Comparison of ENCODE assay signal across 16 cellular contexts in genomic region chr1:94954292-94955220, GRCh38. TPM values are rescaled to one million over a fixed set of nuclear protein-coding genes. Genes with fewer than 3 reads are reported as not detected.
A peak's percentile ranks its signal among the peaks of the same experiment; 100 is the strongest.
DNase-seq lines count a peak whose midpoint lies in the region; ATAC-seq and TF ChIP-seq lines count a peak whose summit lies in the region.
"Had no signal": no experiment of that assay in that cellular context is flagged by ENCODE, and none has a peak within 500 bp of the region (broad histone marks: within the 10 kb centered on the region; RNA-seq: fewer than 3 reads in every experiment).

No MANE protein-coding gene starts in this region.

- H3K4ac ChIP-seq in neuronal stem cell (ENCODE audit: low read length), result no peak overlapping the region

- H3K23ac ChIP-seq in neuronal stem cell (ENCODE audit: low read depth, low read length, poor library complexity), result no peak overlapping the region

- DNase-seq in Right ventricle myocardium inferior (ENCODE audit: missing footprints), result no peak
- DNase-seq in cardiac septum (ENCODE audit: low spot score), result no peak
- DNase-seq in left ventricle myocardium superior, result no peak
- DNase-seq in neuronal stem cell (ENCODE audit: low spot score), result peak; percentile 51
- no peak for DNase-seq in GM19240 (ENCODE audit: insufficient read length, low spot score)
- DNase-seq in breast epithelium (ENCODE audit: low spot score in 2 of 2), result no peak
- DNase-seq: activated CD4-positive, alpha-beta T cell treated with anti-CD3 and anti-CD28 coated beads, Interleukin-2, amount 50 U/mL, for 48 hours; head of caudate nucleus; left colon; MG63; NCI-H1694 treated with DMSO at 0.1 percent for 48 hours had no signal

- H3K79me1 ChIP-seq in neuronal stem cell (ENCODE audit: low read depth, low read length), result no peaks in the 10 kb centered on the region

- H2AK5ac ChIP-seq in neuronal stem cell (ENCODE audit: low read depth, low read length), result no peak overlapping the region

- H3K4me3 ChIP-seq in neuronal stem cell (ENCODE audit: low read length in 2 of 2), result peak overlapping the region in 1 of 2 donors; percentile 1
- H3K4me3 ChIP-seq in breast epithelium, result no peak overlapping the region
- H3K4me3 ChIP-seq: MG63, prostate gland, thoracic aorta had no signal

- H3K36me3 ChIP-seq in neuronal stem cell (replicated peaks in 1 of 2; ENCODE audit: control insufficient read depth in 2 of 2, insufficient read depth in 2 of 2, low read length in 2 of 2) (no peaks in the 10 kb centered on the region), breast epithelium (no peaks in the 10 kb centered on the region)
- H3K36me3 ChIP-seq: MG63, prostate gland, thoracic aorta had no signal

- H3K4me1 ChIP-seq in neuronal stem cell (ENCODE audit: control insufficient read depth in 2 of 2, insufficient read depth in 1 of 2, low read depth in 1 of 2, low read length in 2 of 2) (peaks cover 10 to 15% of the 10 kb centered on the region in 2 donors), breast epithelium (no peaks in the 10 kb centered on the region)
- H3K4me1 ChIP-seq: prostate gland had no signal

- intact Hi-C loops in Right ventricle myocardium inferior (cut with DNase I) (no loop called here), cardiac septum (cut with DNase I) (loop anchor here (2.0 kb wide), 1 partner anchor 28 kb away; the partner anchor contains the start of gene CNN3), left ventricle myocardium superior (cut with micrococcal nuclease) (no loop called here), breast epithelium (cut with DNase I; ENCODE audit: low total_unique reads) (no loop called here)

- TF ChIP-seq CTCF in breast epithelium (IDR thresholded peaks at IDR 0.05), result no peak

- no peak for TF ChIP-seq POLR2A in breast epithelium (IDR thresholded peaks at IDR 0.05)

- H3K27me3 ChIP-seq in neuronal stem cell (ENCODE audit: control insufficient read depth in 3 of 3, insufficient read depth in 3 of 3, low read depth in 1 of 3, low read length in 3 of 3) (no peaks in the 10 kb centered on the region), breast epithelium (no peaks in the 10 kb centered on the region)
- H3K27me3 ChIP-seq: MG63 had no signal

- no peak overlapping the region for H2BK5ac ChIP-seq in neuronal stem cell (ENCODE audit: low read length)

- no peak overlapping the region for H3K18ac ChIP-seq in neuronal stem cell (ENCODE audit: low read length)

- H4K8ac ChIP-seq in neuronal stem cell (ENCODE audit: low read depth, low read length), result no peak overlapping the region

- H3K14ac ChIP-seq in neuronal stem cell (ENCODE audit: low read length), result no peak overlapping the region

- no peak overlapping the region for H3K9ac ChIP-seq in neuronal stem cell (ENCODE audit: low read depth, low read length, poor library complexity)

- H2BK120ac ChIP-seq in neuronal stem cell (ENCODE audit: low read depth, low read length), result no peak overlapping the region

- H3K4me2 ChIP-seq in neuronal stem cell (ENCODE audit: insufficient read depth, low read length, poor library complexity, severe bottlenecking), result no peak overlapping the region

- H2BK15ac ChIP-seq in neuronal stem cell (ENCODE audit: low read length), result no peak overlapping the region

- H3K27ac ChIP-seq in neuronal stem cell (replicated peaks; ENCODE audit: low read length) (peak overlapping the region; percentile 3), breast epithelium (peak overlapping the region in 1 of 2 donors; percentile 49)

- peak overlapping the region; percentile 77 for H2AFZ ChIP-seq in neuronal stem cell (ENCODE audit: low read length)

- ATAC-seq in Right ventricle myocardium inferior, result peak; percentile 29
- ATAC-seq in left ventricle myocardium superior, result peak; percentile 63
- no peak for ATAC-seq in GM21447 (IDR thresholded peaks at IDR 0.05; ENCODE audit: unreplicated experiment)
- no peak for ATAC-seq in HG02840 (IDR thresholded peaks at IDR 0.05; ENCODE audit: low FRiP score, unreplicated experiment)
- ATAC-seq: left colon, SK-N-SH treated with all-trans-retinoic acid at 6 μM for 48 hours had no signal

- no CpG with 5 or more reads among the region's 9 CpGs for WGBS in neuronal stem cell (ENCODE audit: extremely low coverage in 2 of 2, insufficient read length in 2 of 2, insufficient replicate concordance in 1 of 2), 2 donors

- H2BK12ac ChIP-seq in neuronal stem cell (ENCODE audit: low read length), result no peak overlapping the region

- H3K9me3 ChIP-seq in neuronal stem cell (replicated peaks in 1 of 2; ENCODE audit: control insufficient read depth in 2 of 2, insufficient read depth in 1 of 2, low read depth in 1 of 2, low read length in 2 of 2), result no peaks in the 10 kb centered on the region
- no peaks in the 10 kb centered on the region for H3K9me3 ChIP-seq in breast epithelium
- H3K9me3 ChIP-seq: prostate gland, thoracic aorta had no signal

- no peak overlapping the region for H4K91ac ChIP-seq in neuronal stem cell (ENCODE audit: low read depth, low read length, poor library complexity)

RNA-seq across cellular contexts. Expression of gene CNN3, which starts 27.6 kb away (rescaled TPM):
- total RNA-seq in Right ventricle myocardium inferior (57.0 TPM), cardiac septum (106 TPM), left ventricle myocardium superior (51.8 TPM), breast epithelium (100 to 1,000 TPM; 146 to 330 (median 195) TPM)
- polyA plus RNA-seq in neuronal stem cell (2013, experiment 1 of 2), result 462 TPM
- 462 TPM for polyA plus RNA-seq in neuronal stem cell (2013, experiment 2 of 2)

Comparison
In these comparisons a context has a peak if more than half of its experiments do, and no peak if none do; other contexts are left out.
1. ATAC-seq: peak in Right ventricle myocardium inferior (single experiment) and left ventricle myocardium superior (single experiment); none in GM21447 (single experiment) and HG02840 (single experiment).